In genomic region chr16:67448580-67448979, GRCh38 we compare ENCODE assay signal across 22 cellular contexts. TPM values are rescaled to one million over a fixed set of nuclear protein-coding genes. Genes with fewer than 3 reads are reported as not detected.
DNase-seq lines count a peak whose midpoint lies in the region; ATAC-seq, FAIRE-seq and TF ChIP-seq lines count a peak whose summit lies in the region.
"Had no signal": no experiment of that assay in that cellular context is flagged by ENCODE, and none has a peak within 500 bp of the region (broad histone marks: within the 10 kb centered on the region; RNA-seq: fewer than 3 reads in every experiment).

No MANE protein-coding gene starts in this region.

- DNase-seq in adrenal gland (no peak), small intestine (peak; percentile 85), HuH-7 (ENCODE audit: low spot score) (no peak), kidney glomerular epithelial cell (lab: John Stamatoyannopoulos, UW) (no peak), putamen (ENCODE audit: low spot score) (no peak)
- DNase-seq: DMS53, GDM1, GOT3, HCEC 1CT, Kasumi-1, NCI-H1694, NCI-H2081, NCI-H2171 treated with DMSO at 0.1 percent for 48 hours, NCI-H524 treated with DMSO at 0.1 percent for 48 hours, OCI-M1, Right ventricle myocardium superior had no signal

- TF ChIP-seq CTCF in C4-2B (conservative IDR thresholded peaks at IDR 0.05) (no peak), adrenal gland (IDR thresholded peaks at IDR 0.05) (no peak)

- no peaks in the 10 kb centered on the region for H3K27me3 ChIP-seq in adrenal gland
- no peaks in the 10 kb centered on the region for H3K27me3 ChIP-seq in mucosa of rectum (ENCODE audit: control insufficient read depth in 2 of 2, insufficient read depth in 2 of 2, low read length in 2 of 2)
- H3K27me3 ChIP-seq in small intestine (ENCODE audit: control insufficient read depth in 2 of 2, insufficient read depth in 2 of 2, low read length in 2 of 2): no peaks in the 10 kb centered on the region

- intact Hi-C loops in adrenal gland (cut with DNase I): no loop called here

- no peak for ATAC-seq in HG03439 (IDR thresholded peaks at IDR 0.05; ENCODE audit: unreplicated experiment)

- H3K27ac ChIP-seq in C4-2B (peak overlapping the region; percentile 2; the same call in 1 of the 2 replicates), adrenal gland (peak overlapping the region in 3 of 5 donors; percentile 48 to 71 (median 61)), mucosa of rectum (ENCODE audit: low read depth in 2 of 2, low read length in 2 of 2) (peak overlapping the region; percentile 93 to 94), small intestine (ENCODE audit: low read depth in 1 of 2, low read length in 1 of 2) (peak overlapping the region; percentile 78 to 96)

- H3K4me1 ChIP-seq in adrenal gland (replicated peaks in 1 of 2) (peaks cover 67 to 83% of the 10 kb centered on the region in 2 donors), mucosa of rectum (ENCODE audit: control insufficient read depth in 2 of 2, insufficient read depth in 2 of 2, low read length in 2 of 2) (peaks cover 88 to 96% of the 10 kb centered on the region in 2 donors), small intestine (ENCODE audit: control insufficient read depth in 2 of 2, insufficient read depth in 1 of 2, low read depth in 1 of 2, low read length in 1 of 2) (peaks cover 22 to 32% of the 10 kb centered on the region in 2 donors)

- H3K9me3 ChIP-seq in adrenal gland (replicated peaks in 1 of 3): no peaks in the 10 kb centered on the region
- H3K9me3 ChIP-seq in mucosa of rectum (ENCODE audit: control insufficient read depth in 2 of 2, low read length in 2 of 2): no peaks in the 10 kb centered on the region
- H3K9me3 ChIP-seq in small intestine (ENCODE audit: control insufficient read depth, low read depth): no peaks in the 10 kb centered on the region

- H3K4me3 ChIP-seq in adrenal gland: no peak overlapping the region
- no peak overlapping the region for H3K4me3 ChIP-seq in mucosa of rectum (ENCODE audit: low read length in 2 of 2)
- H3K4me3 ChIP-seq in small intestine (ENCODE audit: low read depth in 1 of 2, low read length in 2 of 2): no peak overlapping the region

- WGBS in adrenal gland, 4 donors: 91 to 98% (median 95%) methylated on average over 5 of the region's 5 CpGs
- WGBS in small intestine, 3 donors: 18 to 72% (median 48%) methylated on average over 5 of the region's 5 CpGs

- H3K36me3 ChIP-seq in adrenal gland (replicated peaks in 1 of 2) (peaks cover 0 to 30% of the 10 kb centered on the region in 2 donors), mucosa of rectum (ENCODE audit: control insufficient read depth in 2 of 2, insufficient read depth in 2 of 2, low read length in 2 of 2) (peaks cover 56 to 61% of the 10 kb centered on the region in 2 donors), small intestine (ENCODE audit: control insufficient read depth in 2 of 2, insufficient read depth in 2 of 2, low read length in 2 of 2) (peaks cover 3 to 11% of the 10 kb centered on the region in 2 donors)

- peak overlapping the region in 1 of 2 donors; percentile 70 for H3K9ac ChIP-seq in mucosa of rectum (ENCODE audit: low read depth in 1 of 2, low read length in 2 of 2)

- TF ChIP-seq POLR2A in adrenal gland (IDR thresholded peaks at IDR 0.05): no peak

- FAIRE-seq in small intestine (lab: Jason Lieb, UNC): no peak
- FAIRE-seq: A204.1 had no signal

RNA-seq across cellular contexts. Expression of gene HSD11B2, which starts 17.7 kb away (rescaled TPM):
- total RNA-seq in adrenal gland: 10 to 100 TPM in 2 of 8 donors, 1 to 10 TPM in 5, under 1 TPM in 1; 0.69 to 12.3 (median 5.2) TPM
- polyA plus RNA-seq in adrenal gland (1 to 10 TPM; 1.8 to 3.7 (median 3.5) TPM), small intestine (100 to 1,000 TPM in 2 of 3 donors, 10 to 100 TPM in 1; 93.7 to 166 (median 129) TPM)
- polyA plus RNA-seq: CD14-positive monocyte had no signal

RNA-seq across cellular contexts. Expression of gene ZDHHC1, which starts 32.3 kb away (rescaled TPM):
- total RNA-seq in adrenal gland: 10 to 100 TPM in 7 of 8 donors, 1 to 10 TPM in 1; 4.2 to 30.0 (median 15.0) TPM
- polyA plus RNA-seq in adrenal gland (1 to 10 TPM; 1.3 to 8.5 (median 7.9) TPM), small intestine (1 to 10 TPM in 2 of 3 donors, not detected in 1; 1.9 to 5.3 TPM)

RNA-seq across cellular contexts. Expression of gene ATP6V0D1, which starts 32.4 kb away (rescaled TPM):
- 100 to 1,000 TPM; 114 to 244 (median 168) TPM for total RNA-seq in adrenal gland
- polyA plus RNA-seq in adrenal gland (100 to 1,000 TPM in 1 of 3 donors, 10 to 100 TPM in 2; 24.1 to 186 (median 31.9) TPM), small intestine (100 to 1,000 TPM; 120 to 158 (median 154) TPM)

RNA-seq across cellular contexts. Expression of gene AGRP, which starts 34.8 kb away (rescaled TPM):
- 10 to 100 TPM in 3 of 8 donors, 1 to 10 TPM in 5; 3.1 to 23.1 (median 8.0) TPM for total RNA-seq in adrenal gland
- polyA plus RNA-seq in adrenal gland (10 to 100 TPM in 2 of 3 donors, 1 to 10 TPM in 1; 2.9 to 56.7 (median 52.0) TPM), small intestine (under 1 TPM in 1 of 3 donors, not detected in 2; 0.10 TPM)
- total RNA-seq: MCF 10A, Right ventricle myocardium superior had no signal

RNA-seq across cellular contexts. Expression of gene TPPP3, which starts 55.3 kb away (rescaled TPM):
- 10 to 100 TPM in 1 of 8 donors, 1 to 10 TPM in 6, not detected in 1; 1.1 to 12.8 (median 4.3) TPM for total RNA-seq in adrenal gland
- polyA plus RNA-seq in adrenal gland (10 to 100 TPM in 2 of 3 donors, 1 to 10 TPM in 1; 9.4 to 22.7 (median 16.6) TPM), small intestine (10 to 100 TPM; 10.3 to 34.8 (median 19.9) TPM)
- total RNA-seq: MCF 10A had no signal

Comparison
In these comparisons a context has a peak if more than half of its experiments do, and no peak if none do; other contexts are left out.
1. H3K27ac ChIP-seq: peak in every context shown above with its lines; median percentile 94 in mucosa of rectum; 87 in small intestine; 61 in adrenal gland; 2 in C4-2B.
2. RNA of gene HSD11B2, which starts 17.7 kb away (polyA plus RNA-seq): 93.7 to 166 TPM in small intestine; 1.8 to 3.7 TPM in adrenal gland; every median in the first group is over 10 times any median in the second.